Comparison of ENCODE assay signal across 12 cellular contexts in genomic region chr5:59746261-59746765, GRCh38.
A peak's percentile ranks its signal among the peaks of the same experiment; 100 is the strongest.
DNase-seq lines count a peak whose midpoint lies in the region; ATAC-seq and TF ChIP-seq lines count a peak whose summit lies in the region.
"Had no signal": no experiment of that assay in that cellular context is flagged by ENCODE, and none has a peak within 500 bp of the region (broad histone marks: within the 10 kb centered on the region; RNA-seq: fewer than 3 reads in every experiment).

No MANE protein-coding gene starts in this region.

- no peaks in the 10 kb centered on the region for H3K4me1 Mint-ChIP-seq in GM23338
- H3K4me1 Mint-ChIP-seq: central memory CD8-positive, alpha-beta T cell; stimulated activated effector memory CD8-positive, alpha-beta T cell treated with anti-CD3 and anti-CD28 coated beads, Interleukin-12 subunit alpha, Interleukin-12 subunit beta, amount 100 ng/mL, for 72 hours had no signal

- no peaks in the 10 kb centered on the region for H3K79me2 ChIP-seq in GM23338 (replicated peaks; ENCODE audit: insufficient read depth)

- ATAC-seq in GM23338, result no peak
- ATAC-seq in GM18520 (IDR thresholded peaks at IDR 0.05; ENCODE audit: unreplicated experiment), result no peak
- ATAC-seq in GM21526 (IDR thresholded peaks at IDR 0.05; ENCODE audit: low FRiP score, unreplicated experiment), result no peak
- ATAC-seq: stimulated activated effector memory CD8-positive, alpha-beta T cell treated with anti-CD3 and anti-CD28 coated beads, Interleukin-12 subunit alpha, Interleukin-12 subunit beta, amount 100 ng/mL, for 72 hours had no signal

- H2AFZ ChIP-seq in GM23338, result 0 out of 2 replicates have a peak overlapping the region, but pooled peaks have one; percentile 52

- DNase-seq in GM23338 (ENCODE audit: low spot score) (no peak), SK-MEL-5 (ENCODE audit: low read depth, low spot score) (peak; percentile 48), fibroblast of the conjunctiva (ENCODE audit: low read depth) (peak; percentile 23), tibial nerve (ENCODE audit: low spot score in 2 of 2) (no peak), AG08396 (ENCODE audit: low spot score) (no peak), DMS79 treated with DMSO at 0.1 percent for 48 hours (lab: John Stamatoyannopoulos, UW) (no peak)
- DNase-seq: activated T-cell treated with anti-CD3 and anti-CD28 coated beads for 4 hours had no signal

- TF ChIP-seq EP300 in tibial nerve (IDR thresholded peaks at IDR 0.05), result no peak

- no peaks in the 10 kb centered on the region for H3K27me3 Mint-ChIP-seq in GM23338 (ENCODE audit: insufficient read depth, low read depth, poor library complexity)
- H3K27me3 Mint-ChIP-seq: central memory CD8-positive, alpha-beta T cell had no signal

- H3K27ac ChIP-seq in GM23338 (ENCODE audit: low read depth) (no peak overlapping the region), tibial nerve (peak overlapping the region in 3 of 4 donors; percentile 48 to 86 (median 74))

- TF ChIP-seq POLR2A in tibial nerve (IDR thresholded peaks at IDR 0.05), result no peak

- no peaks in the 10 kb centered on the region for H3K9me3 ChIP-seq in tibial nerve
- H3K9me3 ChIP-seq: HAP-1 had no signal

- H3K9me2 ChIP-seq in GM23338 (ENCODE audit: insufficient read depth), result 0 out of 2 replicates have a peak, but pooled peaks cover 4% of the 10 kb centered on the region

- H3K4me1 ChIP-seq in GM23338 (ENCODE audit: insufficient read depth), result no peaks in the 10 kb centered on the region; the same call in 1 of the 2 replicates
- no peaks in the 10 kb centered on the region for H3K4me1 ChIP-seq in tibial nerve
- H3K4me1 ChIP-seq: HAP-1 had no signal

- H4K20me1 ChIP-seq in GM23338 (replicated peaks; ENCODE audit: insufficient read depth), result no peaks in the 10 kb centered on the region

- no peaks in the 10 kb centered on the region for H3K36me3 ChIP-seq in GM23338 (ENCODE audit: insufficient read depth)
- H3K36me3 ChIP-seq in tibial nerve, result no peaks in the 10 kb centered on the region
- H3K36me3 ChIP-seq: HAP-1 had no signal

- H3K4me3 ChIP-seq in GM23338, result no peak overlapping the region
- no peak overlapping the region for H3K4me3 ChIP-seq in tibial nerve
- H3K4me3 ChIP-seq: HAP-1 had no signal

- H3K4me2 ChIP-seq in GM23338, result no peak overlapping the region

- H3K27me3 ChIP-seq in GM23338 (ENCODE audit: insufficient read depth) (no peaks in the 10 kb centered on the region), tibial nerve (no peaks in the 10 kb centered on the region)

- 76 to 79% methylated on average over 7 of the region's 7 CpGs for WGBS in tibial nerve, 2 donors

- H3K4me3 Mint-ChIP-seq in GM23338, result no peak overlapping the region
- H3K4me3 Mint-ChIP-seq: central memory CD8-positive, alpha-beta T cell; stimulated activated effector memory CD8-positive, alpha-beta T cell treated with anti-CD3 and anti-CD28 coated beads, Interleukin-12 subunit alpha, Interleukin-12 subunit beta, amount 100 ng/mL, for 72 hours had no signal

- no peak for TF ChIP-seq CTCF in GM23338 (conservative IDR thresholded peaks at IDR 0.05; ENCODE audit: low read depth in 2 of 2)
- no peak for TF ChIP-seq CTCF in tibial nerve (IDR thresholded peaks at IDR 0.05)

- H3K36me3 Mint-ChIP-seq in GM23338 (ENCODE audit: low read depth), result no peaks in the 10 kb centered on the region
- H3K36me3 Mint-ChIP-seq: stimulated activated effector memory CD8-positive, alpha-beta T cell treated with anti-CD3 and anti-CD28 coated beads, Interleukin-12 subunit alpha, Interleukin-12 subunit beta, amount 100 ng/mL, for 72 hours had no signal

- no peaks in the 10 kb centered on the region for H3F3A ChIP-seq in GM23338 (replicated peaks; ENCODE audit: low read depth)

- in situ Hi-C loops in SK-MEL-5 (cut with HindIII; ENCODE audit: low pct_unique_long_range_greater_than_20kb, low sequenced_read_pairs), result no loop called here

- H3K27ac Mint-ChIP-seq in GM23338, result no peak overlapping the region
- H3K27ac Mint-ChIP-seq: stimulated activated effector memory CD8-positive, alpha-beta T cell treated with anti-CD3 and anti-CD28 coated beads, Interleukin-12 subunit alpha, Interleukin-12 subunit beta, amount 100 ng/mL, for 72 hours had no signal

- no peaks in the 10 kb centered on the region for H3K9me3 Mint-ChIP-seq in GM23338
- H3K9me3 Mint-ChIP-seq: central memory CD8-positive, alpha-beta T cell had no signal

TF ChIP-seq in GM23338, 12 proteins besides CTCF, POLR2A, EP300 and RAD21 (continues in another document):
- no peak for TF ChIP-seq STAT1 (IDR thresholded peaks at IDR 0.05; ENCODE audit: unreplicated experiment)
- TF ChIP-seq NANOG (IDR thresholded peaks at IDR 0.05; ENCODE audit: borderline replicate concordance), result no peak
- TF ChIP-seq ETS1 (IDR thresholded peaks at IDR 0.05), result no peak
- TF ChIP-seq JUNB (IDR thresholded peaks at IDR 0.05; ENCODE audit: unreplicated experiment), result no peak
- TF ChIP-seq EZH2 (IDR thresholded peaks at IDR 0.05; ENCODE audit: low read depth, unreplicated experiment), result no peak
- TF ChIP-seq ZNF331 (CRISPR knock-in tag; IDR thresholded peaks at IDR 0.05; ENCODE audit: low read depth), result no peak
- no peak for TF ChIP-seq ZNF462 (CRISPR knock-in tag; IDR thresholded peaks at IDR 0.05)

Comparison
In these comparisons a context has a peak if more than half of its experiments do, and no peak if none do; other contexts are left out.
1. DNase-seq: peak in SK-MEL-5 (single experiment) and fibroblast of the conjunctiva (single experiment); none in GM23338 (single experiment), tibial nerve (0 of 2), AG08396 (single experiment) and DMS79 treated with DMSO at 0.1 percent for 48 hours (single experiment).